12 cellular contexts compared by ENCODE assay signal in genomic region chr6:156857573-156857972, GRCh38.
A peak's percentile ranks its signal among the peaks of the same experiment; 100 is the strongest.
DNase-seq lines count a peak whose midpoint lies in the region; ATAC-seq and TF ChIP-seq lines count a peak whose summit lies in the region.
"Had no signal": no experiment of that assay in that cellular context is flagged by ENCODE, and none has a peak within 500 bp of the region (broad histone marks: within the 10 kb centered on the region; RNA-seq: fewer than 3 reads in every experiment).

No MANE protein-coding gene starts in this region.

- H3K9me3 Mint-ChIP-seq in CD4-positive, CD25-positive, alpha-beta regulatory T cell = no peaks in the 10 kb centered on the region
- H3K9me3 Mint-ChIP-seq: nephron had no signal

- DNase-seq in CD4-positive, CD25-positive, alpha-beta regulatory T cell = peak in 1 of 3 donors; percentile 26
- peak; percentile 18 for DNase-seq in HT1080 (ENCODE audit: low read depth)
- DNase-seq in body of pancreas = no peak
- DNase-seq in NOMO-1 treated with DMSO at 0.1 percent for 48 hours (lab: John Stamatoyannopoulos, UW; ENCODE audit: unreplicated experiment) = no peak
- DNase-seq in COR-L47 (lab: John Stamatoyannopoulos, UW) = no peak
- no peak for DNase-seq in left cardiac atrium
- no peak for DNase-seq in DMS114 treated with DMSO at 0.1 percent for 48 hours (lab: John Stamatoyannopoulos, UW; ENCODE audit: unreplicated experiment)
- DNase-seq: NCI-H1105 treated with DMSO at 0.1 percent for 48 hours had no signal

- H3K36me3 ChIP-seq in CD4-positive, CD25-positive, alpha-beta regulatory T cell (ENCODE audit: control insufficient read depth, insufficient read depth, low read length) = no peaks in the 10 kb centered on the region
- H3K36me3 ChIP-seq in body of pancreas (replicated peaks in 1 of 2; ENCODE audit: insufficient read depth in 1 of 2, low read depth in 2 of 2) = no peaks in the 10 kb centered on the region

- peaks cover 65% of the 10 kb centered on the region for H3K4me1 ChIP-seq in CD4-positive, CD25-positive, alpha-beta regulatory T cell (ENCODE audit: control insufficient read depth, insufficient read depth, low read length, poor library complexity, severe bottlenecking)
- H3K4me1 ChIP-seq in body of pancreas = peaks cover 14% of the 10 kb centered on the region

- intact Hi-C loops in body of pancreas (cut with DNase I) = no loop called here
- intact Hi-C loops in left cardiac atrium (cut with DNase I) = no loop called here

- H3K4me3 ChIP-seq in CD4-positive, CD25-positive, alpha-beta regulatory T cell (ENCODE audit: low read depth, low read length) = no peak overlapping the region
- no peak overlapping the region for H3K4me3 ChIP-seq in body of pancreas
- H3K4me3 ChIP-seq: BLaER1 treated with 17β-estradiol and CSF1 and Interleukin-3, amounts not matched to agents 10 nM and 100 nM had no signal

- WGBS in body of pancreas, 2 donors = 81 to 87% methylated on average over 2 of the region's 2 CpGs

- H3K36me3 Mint-ChIP-seq in CD4-positive, CD25-positive, alpha-beta regulatory T cell = no peaks in the 10 kb centered on the region

- ATAC-seq in CD4-positive, CD25-positive, alpha-beta regulatory T cell (ENCODE audit: low read depth in 2 of 2) = peak in 1 of 2 donors; percentile 14
- peak; percentile 59 for ATAC-seq in GM19395 (IDR thresholded peaks at IDR 0.05; ENCODE audit: unreplicated experiment)
- peak; percentile 24 for ATAC-seq in body of pancreas
- ATAC-seq in left cardiac atrium = no peak

- no peak for TF ChIP-seq POLR2A in body of pancreas (IDR thresholded peaks at IDR 0.05)

- peak overlapping the region; percentile 30 for H3K27ac ChIP-seq in CD4-positive, CD25-positive, alpha-beta regulatory T cell (ENCODE audit: insufficient read depth, low read length, poor library complexity, severe bottlenecking)
- no peak overlapping the region for H3K27ac ChIP-seq in body of pancreas
- H3K27ac ChIP-seq: BLaER1 treated with 17β-estradiol and CSF1 and Interleukin-3, amounts not matched to agents 10 nM and 100 nM had no signal

- no peaks in the 10 kb centered on the region for H3K9me3 ChIP-seq in CD4-positive, CD25-positive, alpha-beta regulatory T cell (ENCODE audit: control insufficient read depth in 2 of 2, low read length in 2 of 2)
- no peaks in the 10 kb centered on the region for H3K9me3 ChIP-seq in body of pancreas

- TF ChIP-seq CTCF in body of pancreas (IDR thresholded peaks at IDR 0.05) = no peak

- H3K27me3 ChIP-seq in CD4-positive, CD25-positive, alpha-beta regulatory T cell (ENCODE audit: control insufficient read depth, insufficient read depth, low read length) = no peaks in the 10 kb centered on the region
- no peaks in the 10 kb centered on the region for H3K27me3 ChIP-seq in body of pancreas
- H3K27me3 ChIP-seq: BLaER1 treated with 17β-estradiol and CSF1 and Interleukin-3, amounts not matched to agents 10 nM and 100 nM had no signal

- H3K27ac Mint-ChIP-seq in CD4-positive, CD25-positive, alpha-beta regulatory T cell = peak overlapping the region in 2 of 3 donors; percentile 15 to 48
- H3K27ac Mint-ChIP-seq: nephron, type B pancreatic cell had no signal

- peaks cover 37 to 93% (median 58%) of the 10 kb centered on the region in 4 donors for H3K4me1 Mint-ChIP-seq in CD4-positive, CD25-positive, alpha-beta regulatory T cell

- H3K27me3 Mint-ChIP-seq in CD4-positive, CD25-positive, alpha-beta regulatory T cell = no peaks in the 10 kb centered on the region
- H3K27me3 Mint-ChIP-seq: type B pancreatic cell had no signal

- H3K4me3 Mint-ChIP-seq in CD4-positive, CD25-positive, alpha-beta regulatory T cell = peak overlapping the region in 1 of 4 donors; percentile 2
- H3K4me3 Mint-ChIP-seq: nephron, type B pancreatic cell had no signal

Comparison
In these comparisons a context has a peak if more than half of its experiments do, and no peak if none do; other contexts are left out.
1. ATAC-seq: peak in GM19395 (single experiment) and body of pancreas (single experiment); none in left cardiac atrium (0 of 2).